Comparison of ENCODE assay signal across 1 cellular context in the genomic region with DNA sequence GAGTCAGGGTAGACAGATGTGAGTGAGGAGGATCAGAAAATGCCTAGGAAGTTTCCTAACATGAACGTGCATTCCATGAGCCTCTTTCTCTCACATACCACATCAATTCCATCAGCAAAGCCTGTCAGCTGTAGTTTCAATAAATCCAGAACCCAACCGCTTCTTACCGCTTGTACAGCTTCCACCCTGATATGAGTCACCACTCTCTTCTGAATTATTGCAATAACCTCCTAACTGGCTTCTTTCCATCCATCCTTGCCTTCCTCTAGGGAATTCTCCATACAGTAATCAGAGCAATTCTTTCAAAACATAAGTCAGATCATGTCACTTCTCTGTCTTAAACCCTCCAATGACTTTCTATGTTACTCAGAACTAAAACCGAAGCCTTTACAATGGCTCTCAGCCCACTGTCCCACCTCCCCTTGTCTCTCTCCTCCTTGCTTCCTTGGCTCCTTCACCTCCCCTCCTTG.
TF ChIP-seq lines count a peak whose summit lies in the region.

No MANE protein-coding gene starts in this region.

TF ChIP-seq in K562, 482 proteins besides CTCF, POLR2A, EP300 and RAD21 (continued from another document):
- TF ChIP-seq, protein P1, sequence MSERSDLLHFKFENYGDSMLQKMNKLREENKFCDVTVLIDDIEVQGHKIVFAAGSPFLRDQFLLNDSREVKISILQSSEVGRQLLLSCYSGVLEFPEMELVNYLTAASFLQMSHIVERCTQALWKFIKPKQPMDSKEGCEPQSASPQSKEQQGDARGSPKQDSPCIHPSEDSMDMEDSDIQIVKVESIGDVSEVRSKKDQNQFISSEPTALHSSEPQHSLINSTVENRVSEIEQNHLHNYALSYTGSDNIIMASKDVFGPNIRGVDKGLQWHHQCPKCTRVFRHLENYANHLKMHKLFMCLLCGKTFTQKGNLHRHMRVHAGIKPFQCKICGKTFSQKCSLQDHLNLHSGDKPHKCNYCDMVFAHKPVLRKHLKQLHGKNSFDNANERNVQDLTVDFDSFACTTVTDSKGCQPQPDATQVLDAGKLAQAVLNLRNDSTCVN (CRISPR knock-in tag; IDR thresholded peaks at IDR 0.05), result no peak
- TF ChIP-seq FOSL1 (tag; conservative IDR thresholded peaks at IDR 0.05) (0 out of 2 replicates have a peak, but pooled peaks have one; percentile 19), MEIS2 (IDR thresholded peaks at IDR 0.05; ENCODE audit: partially characterized antibody) (peak; percentile 43)
